2 cellular contexts compared by ENCODE assay signal in the genomic region with DNA sequence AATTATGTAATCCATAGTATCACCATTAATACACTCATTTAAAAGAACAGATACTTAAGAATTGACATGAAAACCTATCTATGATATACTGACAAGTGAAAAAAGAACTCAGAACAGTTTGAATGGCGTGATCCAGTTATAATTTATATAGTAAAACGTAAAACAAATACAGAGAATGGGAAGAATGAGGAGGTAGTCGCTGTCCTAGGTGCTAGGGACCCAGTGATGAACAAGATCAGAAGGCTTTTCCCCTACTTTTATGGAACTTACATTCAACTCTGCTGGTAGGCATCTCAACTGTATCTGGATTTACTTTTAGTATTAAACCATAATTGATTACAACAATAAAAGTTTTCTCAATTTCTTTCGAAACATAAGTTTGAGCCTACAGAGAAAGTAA.
TF ChIP-seq lines count a peak whose summit lies in the region.

No MANE protein-coding gene starts in this region.

TF ChIP-seq in SK-N-SH, 30 proteins besides CTCF, POLR2A, EP300 and RAD21:
- TF ChIP-seq, protein P1, sequence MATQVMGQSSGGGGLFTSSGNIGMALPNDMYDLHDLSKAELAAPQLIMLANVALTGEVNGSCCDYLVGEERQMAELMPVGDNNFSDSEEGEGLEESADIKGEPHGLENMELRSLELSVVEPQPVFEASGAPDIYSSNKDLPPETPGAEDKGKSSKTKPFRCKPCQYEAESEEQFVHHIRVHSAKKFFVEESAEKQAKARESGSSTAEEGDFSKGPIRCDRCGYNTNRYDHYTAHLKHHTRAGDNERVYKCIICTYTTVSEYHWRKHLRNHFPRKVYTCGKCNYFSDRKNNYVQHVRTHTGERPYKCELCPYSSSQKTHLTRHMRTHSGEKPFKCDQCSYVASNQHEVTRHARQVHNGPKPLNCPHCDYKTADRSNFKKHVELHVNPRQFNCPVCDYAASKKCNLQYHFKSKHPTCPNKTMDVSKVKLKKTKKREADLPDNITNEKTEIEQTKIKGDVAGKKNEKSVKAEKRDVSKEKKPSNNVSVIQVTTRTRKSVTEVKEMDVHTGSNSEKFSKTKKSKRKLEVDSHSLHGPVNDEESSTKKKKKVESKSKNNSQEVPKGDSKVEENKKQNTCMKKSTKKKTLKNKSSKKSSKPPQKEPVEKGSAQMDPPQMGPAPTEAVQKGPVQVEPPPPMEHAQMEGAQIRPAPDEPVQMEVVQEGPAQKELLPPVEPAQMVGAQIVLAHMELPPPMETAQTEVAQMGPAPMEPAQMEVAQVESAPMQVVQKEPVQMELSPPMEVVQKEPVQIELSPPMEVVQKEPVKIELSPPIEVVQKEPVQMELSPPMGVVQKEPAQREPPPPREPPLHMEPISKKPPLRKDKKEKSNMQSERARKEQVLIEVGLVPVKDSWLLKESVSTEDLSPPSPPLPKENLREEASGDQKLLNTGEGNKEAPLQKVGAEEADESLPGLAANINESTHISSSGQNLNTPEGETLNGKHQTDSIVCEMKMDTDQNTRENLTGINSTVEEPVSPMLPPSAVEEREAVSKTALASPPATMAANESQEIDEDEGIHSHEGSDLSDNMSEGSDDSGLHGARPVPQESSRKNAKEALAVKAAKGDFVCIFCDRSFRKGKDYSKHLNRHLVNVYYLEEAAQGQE (IDR thresholded peaks at IDR 0.05; ENCODE audit: low read depth, low read length) = peak; percentile 94
- no peak for TF ChIP-seq FOXM1 (IDR thresholded peaks at IDR 0.05; ENCODE audit: low read depth)
- TF ChIP-seq, protein P2, sequence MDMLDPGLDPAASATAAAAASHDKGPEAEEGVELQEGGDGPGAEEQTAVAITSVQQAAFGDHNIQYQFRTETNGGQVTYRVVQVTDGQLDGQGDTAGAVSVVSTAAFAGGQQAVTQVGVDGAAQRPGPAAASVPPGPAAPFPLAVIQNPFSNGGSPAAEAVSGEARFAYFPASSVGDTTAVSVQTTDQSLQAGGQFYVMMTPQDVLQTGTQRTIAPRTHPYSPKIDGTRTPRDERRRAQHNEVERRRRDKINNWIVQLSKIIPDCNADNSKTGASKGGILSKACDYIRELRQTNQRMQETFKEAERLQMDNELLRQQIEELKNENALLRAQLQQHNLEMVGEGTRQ (IDR thresholded peaks at IDR 0.05; ENCODE audit: borderline replicate concordance, low read depth, low read length) = no peak
- no peak for TF ChIP-seq FOXJ3 (CRISPR knock-in tag; IDR thresholded peaks at IDR 0.05)
- TF ChIP-seq TCF12 (IDR thresholded peaks at IDR 0.05) = no peak
- no peak for TF ChIP-seq MXI1 (IDR thresholded peaks at IDR 0.05; ENCODE audit: low read depth, low read length)
- no peak for TF ChIP-seq NRF1 (IDR thresholded peaks at IDR 0.05; ENCODE audit: low read depth, low read length)
- TF ChIP-seq FOSL2 (IDR thresholded peaks at IDR 0.05; ENCODE audit: borderline replicate concordance, low read depth) = no peak

TF ChIP-seq in SK-N-SH treated with all-trans-retinoic acid at 6 μM for 48 hours, 23 proteins besides CTCF, POLR2A, EP300 and RAD21 (continued from another document):
- TF ChIP-seq, protein P3, sequence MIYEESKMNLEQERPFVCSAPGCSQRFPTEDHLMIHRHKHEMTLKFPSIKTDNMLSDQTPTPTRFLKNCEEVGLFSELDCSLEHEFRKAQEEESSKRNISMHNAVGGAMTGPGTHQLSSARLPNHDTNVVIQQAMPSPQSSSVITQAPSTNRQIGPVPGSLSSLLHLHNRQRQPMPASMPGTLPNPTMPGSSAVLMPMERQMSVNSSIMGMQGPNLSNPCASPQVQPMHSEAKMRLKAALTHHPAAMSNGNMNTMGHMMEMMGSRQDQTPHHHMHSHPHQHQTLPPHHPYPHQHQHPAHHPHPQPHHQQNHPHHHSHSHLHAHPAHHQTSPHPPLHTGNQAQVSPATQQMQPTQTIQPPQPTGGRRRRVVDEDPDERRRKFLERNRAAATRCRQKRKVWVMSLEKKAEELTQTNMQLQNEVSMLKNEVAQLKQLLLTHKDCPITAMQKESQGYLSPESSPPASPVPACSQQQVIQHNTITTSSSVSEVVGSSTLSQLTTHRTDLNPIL (CRISPR knock-in tag; IDR thresholded peaks at IDR 0.05; ENCODE audit: low read depth) = no peak
- TF ChIP-seq ZNF8 (CRISPR knock-in tag; IDR thresholded peaks at IDR 0.05) (no peak), ZNF70 (CRISPR knock-in tag; IDR thresholded peaks at IDR 0.05) (no peak), ZNF565 (CRISPR knock-in tag; conservative IDR thresholded peaks at IDR 0.05; ENCODE audit: low read depth) (no peak), BACH2 (CRISPR knock-in tag; IDR thresholded peaks at IDR 0.05; ENCODE audit: borderline replicate concordance) (no peak), PPARA (CRISPR knock-in tag; IDR thresholded peaks at IDR 0.05; ENCODE audit: borderline replicate concordance) (no peak), TCF4 (CRISPR knock-in tag; IDR thresholded peaks at IDR 0.05; ENCODE audit: borderline replicate concordance) (no peak), RARB (CRISPR knock-in tag; IDR thresholded peaks at IDR 0.05) (no peak), ZFP3 (CRISPR knock-in tag; IDR thresholded peaks at IDR 0.05) (no peak), GLIS3 (CRISPR knock-in tag; IDR thresholded peaks at IDR 0.05) (no peak)
- TF ChIP-seq, protein P4, sequence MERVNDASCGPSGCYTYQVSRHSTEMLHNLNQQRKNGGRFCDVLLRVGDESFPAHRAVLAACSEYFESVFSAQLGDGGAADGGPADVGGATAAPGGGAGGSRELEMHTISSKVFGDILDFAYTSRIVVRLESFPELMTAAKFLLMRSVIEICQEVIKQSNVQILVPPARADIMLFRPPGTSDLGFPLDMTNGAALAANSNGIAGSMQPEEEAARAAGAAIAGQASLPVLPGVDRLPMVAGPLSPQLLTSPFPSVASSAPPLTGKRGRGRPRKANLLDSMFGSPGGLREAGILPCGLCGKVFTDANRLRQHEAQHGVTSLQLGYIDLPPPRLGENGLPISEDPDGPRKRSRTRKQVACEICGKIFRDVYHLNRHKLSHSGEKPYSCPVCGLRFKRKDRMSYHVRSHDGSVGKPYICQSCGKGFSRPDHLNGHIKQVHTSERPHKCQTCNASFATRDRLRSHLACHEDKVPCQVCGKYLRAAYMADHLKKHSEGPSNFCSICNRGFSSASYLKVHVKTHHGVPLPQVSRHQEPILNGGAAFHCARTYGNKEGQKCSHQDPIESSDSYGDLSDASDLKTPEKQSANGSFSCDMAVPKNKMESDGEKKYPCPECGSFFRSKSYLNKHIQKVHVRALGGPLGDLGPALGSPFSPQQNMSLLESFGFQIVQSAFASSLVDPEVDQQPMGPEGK (CRISPR knock-in tag; IDR thresholded peaks at IDR 0.05; ENCODE audit: borderline replicate concordance) = no peak
- TF ChIP-seq, protein P5, sequence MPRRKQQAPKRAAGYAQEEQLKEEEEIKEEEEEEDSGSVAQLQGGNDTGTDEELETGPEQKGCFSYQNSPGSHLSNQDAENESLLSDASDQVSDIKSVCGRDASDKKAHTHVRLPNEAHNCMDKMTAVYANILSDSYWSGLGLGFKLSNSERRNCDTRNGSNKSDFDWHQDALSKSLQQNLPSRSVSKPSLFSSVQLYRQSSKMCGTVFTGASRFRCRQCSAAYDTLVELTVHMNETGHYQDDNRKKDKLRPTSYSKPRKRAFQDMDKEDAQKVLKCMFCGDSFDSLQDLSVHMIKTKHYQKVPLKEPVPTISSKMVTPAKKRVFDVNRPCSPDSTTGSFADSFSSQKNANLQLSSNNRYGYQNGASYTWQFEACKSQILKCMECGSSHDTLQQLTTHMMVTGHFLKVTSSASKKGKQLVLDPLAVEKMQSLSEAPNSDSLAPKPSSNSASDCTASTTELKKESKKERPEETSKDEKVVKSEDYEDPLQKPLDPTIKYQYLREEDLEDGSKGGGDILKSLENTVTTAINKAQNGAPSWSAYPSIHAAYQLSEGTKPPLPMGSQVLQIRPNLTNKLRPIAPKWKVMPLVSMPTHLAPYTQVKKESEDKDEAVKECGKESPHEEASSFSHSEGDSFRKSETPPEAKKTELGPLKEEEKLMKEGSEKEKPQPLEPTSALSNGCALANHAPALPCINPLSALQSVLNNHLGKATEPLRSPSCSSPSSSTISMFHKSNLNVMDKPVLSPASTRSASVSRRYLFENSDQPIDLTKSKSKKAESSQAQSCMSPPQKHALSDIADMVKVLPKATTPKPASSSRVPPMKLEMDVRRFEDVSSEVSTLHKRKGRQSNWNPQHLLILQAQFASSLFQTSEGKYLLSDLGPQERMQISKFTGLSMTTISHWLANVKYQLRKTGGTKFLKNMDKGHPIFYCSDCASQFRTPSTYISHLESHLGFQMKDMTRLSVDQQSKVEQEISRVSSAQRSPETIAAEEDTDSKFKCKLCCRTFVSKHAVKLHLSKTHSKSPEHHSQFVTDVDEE (CRISPR knock-in tag; IDR thresholded peaks at IDR 0.05) = no peak
- TF ChIP-seq, protein P6, sequence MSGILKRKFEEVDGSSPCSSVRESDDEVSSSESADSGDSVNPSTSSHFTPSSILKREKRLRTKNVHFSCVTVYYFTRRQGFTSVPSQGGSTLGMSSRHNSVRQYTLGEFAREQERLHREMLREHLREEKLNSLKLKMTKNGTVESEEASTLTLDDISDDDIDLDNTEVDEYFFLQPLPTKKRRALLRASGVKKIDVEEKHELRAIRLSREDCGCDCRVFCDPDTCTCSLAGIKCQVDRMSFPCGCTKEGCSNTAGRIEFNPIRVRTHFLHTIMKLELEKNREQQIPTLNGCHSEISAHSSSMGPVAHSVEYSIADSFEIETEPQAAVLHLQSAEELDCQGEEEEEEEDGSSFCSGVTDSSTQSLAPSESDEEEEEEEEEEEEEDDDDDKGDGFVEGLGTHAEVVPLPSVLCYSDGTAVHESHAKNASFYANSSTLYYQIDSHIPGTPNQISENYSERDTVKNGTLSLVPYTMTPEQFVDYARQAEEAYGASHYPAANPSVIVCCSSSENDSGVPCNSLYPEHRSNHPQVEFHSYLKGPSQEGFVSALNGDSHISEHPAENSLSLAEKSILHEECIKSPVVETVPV (CRISPR knock-in tag; IDR thresholded peaks at IDR 0.05) = no peak
- TF ChIP-seq, protein P7, sequence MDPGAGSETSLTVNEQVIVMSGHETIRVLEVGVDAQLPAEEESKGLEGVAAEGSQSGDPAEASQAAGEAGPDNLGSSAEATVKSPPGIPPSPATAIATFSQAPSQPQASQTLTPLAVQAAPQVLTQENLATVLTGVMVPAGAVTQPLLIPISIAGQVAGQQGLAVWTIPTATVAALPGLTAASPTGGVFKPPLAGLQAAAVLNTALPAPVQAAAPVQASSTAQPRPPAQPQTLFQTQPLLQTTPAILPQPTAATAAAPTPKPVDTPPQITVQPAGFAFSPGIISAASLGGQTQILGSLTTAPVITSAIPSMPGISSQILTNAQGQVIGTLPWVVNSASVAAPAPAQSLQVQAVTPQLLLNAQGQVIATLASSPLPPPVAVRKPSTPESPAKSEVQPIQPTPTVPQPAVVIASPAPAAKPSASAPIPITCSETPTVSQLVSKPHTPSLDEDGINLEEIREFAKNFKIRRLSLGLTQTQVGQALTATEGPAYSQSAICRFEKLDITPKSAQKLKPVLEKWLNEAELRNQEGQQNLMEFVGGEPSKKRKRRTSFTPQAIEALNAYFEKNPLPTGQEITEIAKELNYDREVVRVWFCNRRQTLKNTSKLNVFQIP (CRISPR knock-in tag; IDR thresholded peaks at IDR 0.05; ENCODE audit: borderline replicate concordance, low read depth) = no peak
TF ChIP-seq in SK-N-SH treated with all-trans-retinoic acid at 6 μM for 48 hours: peak in this region for 0.
